26 cellular contexts compared by ENCODE assay signal in genomic region chr9:137843355-137843754, GRCh38. TPM values are rescaled to one million over a fixed set of nuclear protein-coding genes. Genes with fewer than 3 reads are reported as not detected.
DNase-seq lines count a peak whose midpoint lies in the region; ATAC-seq, FAIRE-seq and TF ChIP-seq lines count a peak whose summit lies in the region.
"Had no signal": no experiment of that assay in that cellular context is flagged by ENCODE, and none has a peak within 500 bp of the region (broad histone marks: within the 10 kb centered on the region; RNA-seq: fewer than 3 reads in every experiment).

No MANE protein-coding gene starts in this region.

- no peaks in the 10 kb centered on the region for H3K79me2 ChIP-seq in K562 (ENCODE audit: control insufficient read depth, insufficient read depth, low read length)

- TF ChIP-seq POLR2A in K562 (conservative IDR thresholded peaks at IDR 0.05) = no peak

- no peak for TF ChIP-seq RAD21 in K562 (CRISPR knock-in tag; conservative IDR thresholded peaks at IDR 0.05 in 1 of 2, IDR thresholded peaks at IDR 0.05 in 1 of 2)

- H3K27me3 ChIP-seq in K562 (ENCODE audit: control insufficient read depth in 2 of 2, insufficient read depth in 2 of 2, low read length in 2 of 2) = no peaks in the 10 kb centered on the region; a peak in 1 of 5 replicates
- H3K27me3 ChIP-seq: BE2C, BLaER1 had no signal

- CTCF ChIA-PET in K562 (lab: Yijun Ruan, JAX; ENCODE audit: low intra/inter-chr PET ratio) = no interaction called here

- no peaks in the 10 kb centered on the region for H3K36me3 ChIP-seq in K562 (ENCODE audit: control insufficient read depth, insufficient read depth, low read length)
- H3K36me3 ChIP-seq: BE2C, BLaER1 had no signal

- H2AFZ ChIP-seq in K562 (ENCODE audit: low read depth, low read length) = no peak overlapping the region

- no peak overlapping the region for H3K27ac ChIP-seq in K562 (ENCODE audit: extremely low read depth, low read depth, low read length)
- H3K27ac ChIP-seq: BLaER1 had no signal

- no peak overlapping the region for H3K4me3 Mint-ChIP-seq in nephron progenitor cell
- H3K4me3 Mint-ChIP-seq: CD14-positive monocyte; CD4-positive, alpha-beta memory T cell; CD4-positive, CD25-positive, alpha-beta regulatory T cell; CD8-positive, alpha-beta memory T cell had no signal

- BruUV-seq in K562 (replicated peaks; lab: Mats Ljungman, UMichigan) = no TSS peak

- intact Hi-C loops in K562 (cut with micrococcal nuclease) = no loop called here

- H3K4me1 ChIP-seq in K562 (replicated peaks in 1 of 2; ENCODE audit: control insufficient read depth in 2 of 2, insufficient read depth in 2 of 2, low read length in 2 of 2) = peaks cover 0 to under 1% of the 10 kb centered on the region in 2 experiments; a peak in 1 of 5 replicates
- H3K4me1 ChIP-seq: BE2C had no signal

- ATAC-seq in K562 (no peak), HG03045 (IDR thresholded peaks at IDR 0.05; ENCODE audit: unreplicated experiment) (no peak), GM21360 (IDR thresholded peaks at IDR 0.05; ENCODE audit: unreplicated experiment) (no peak)
- ATAC-seq: GM12878 had no signal

- POLR2A ChIA-PET in K562 (lab: Yijun Ruan, JAX) = interaction anchor here (0.7 kb wide), 1 partner anchor 38 kb away, joined by 3 read pairs; no protein-coding TSS in a partner anchor

- no peak overlapping the region for H3K4me3 ChIP-seq in K562
- H3K4me3 ChIP-seq: BLaER1, GM12878 had no signal

- in situ Hi-C loops in K562 (cut with MboI) = no loop called here

- no peaks in the 10 kb centered on the region for H3K27me3 Mint-ChIP-seq in nephron progenitor cell (ENCODE audit: low read depth, poor library complexity)
- H3K27me3 Mint-ChIP-seq: CD4-positive, alpha-beta memory T cell; CD4-positive, CD25-positive, alpha-beta regulatory T cell; CD8-positive, alpha-beta memory T cell had no signal

- DNase-seq in K562 (ENCODE audit: extremely low read depth in 1 of 4, low spot score in 3 of 4) (no peak), nephron progenitor cell (no peak), UCSD-AML1 (lab: John Stamatoyannopoulos, UW; ENCODE audit: unreplicated experiment) (no peak)
- DNase-seq: 8988T; ACHN; BE2C; C1 segment of cervical spinal cord; CD4-positive, alpha-beta memory T cell; CD4-positive, CD25-positive, alpha-beta regulatory T cell; CD8-positive, alpha-beta memory T cell; COR-L47; DMS 273 treated with DMSO at 0.1 percent for 48 hours; DMS153; DMS53; DMS79; DND-41; EL; GDM1 had no signal

- no peaks in the 10 kb centered on the region for H3K9me3 ChIP-seq in K562 (replicated peaks; ENCODE audit: control insufficient read depth, insufficient read depth, low read depth, low read length)
- H3K9me3 ChIP-seq: BE2C, BLaER1 had no signal

- no peak overlapping the region for H3K9ac ChIP-seq in K562 (ENCODE audit: insufficient read depth in 1 of 2, low read depth in 2 of 2, low read length in 2 of 2)
- H3K9ac ChIP-seq: BLaER1 had no signal

- TF ChIP-seq CTCF in K562 (IDR thresholded peaks at IDR 0.05 in 2 of 3, conservative IDR thresholded peaks at IDR 0.05 in 1 of 3; ENCODE audit: insufficient read depth in 2 of 3, low read depth in 1 of 3, low read length in 3 of 3) (no peak), nephron progenitor cell (IDR thresholded peaks at IDR 0.05) (no peak)

- TF ChIP-seq EP300 in K562 (IDR thresholded peaks at IDR 0.05; ENCODE audit: low read length) = no peak

- WGBS in K562 (ENCODE audit: insufficient coverage, low coverage, missing lambda C conversion rate) = 13% methylated on average over 9 of the region's 9 CpGs

- peak overlapping the region; percentile 83 for H3K27ac Mint-ChIP-seq in nephron progenitor cell
- H3K27ac Mint-ChIP-seq: CD4-positive, alpha-beta memory T cell had no signal

- no peaks in the 10 kb centered on the region for H3K9me1 ChIP-seq in K562 (ENCODE audit: control insufficient read depth, insufficient read depth, low read length)

- H3K36me3 Mint-ChIP-seq in nephron progenitor cell (ENCODE audit: low read depth) = peaks cover 33% of the 10 kb centered on the region
- H3K36me3 Mint-ChIP-seq: CD14-positive monocyte had no signal

- FAIRE-seq in K562 (lab: Jason Lieb, UNC) = no peak
- FAIRE-seq: A204.1, GM12878, GM12892, GM19239 had no signal

- peaks cover 14% of the 10 kb centered on the region for H3K4me1 Mint-ChIP-seq in nephron progenitor cell
- H3K4me1 Mint-ChIP-seq: CD14-positive monocyte; CD4-positive, alpha-beta memory T cell; CD8-positive, alpha-beta memory T cell had no signal

- H4K20me1 ChIP-seq in K562 (replicated peaks; ENCODE audit: control insufficient read depth, insufficient read depth, low read length) = no peaks in the 10 kb centered on the region

- no peak overlapping the region for H3K4me2 ChIP-seq in K562 (ENCODE audit: insufficient read depth, low read length)
- H3K4me2 ChIP-seq: BLaER1 had no signal

- H3K9me3 Mint-ChIP-seq in nephron progenitor cell = peaks cover 28% of the 10 kb centered on the region

TF ChIP-seq in K562, 482 proteins besides CTCF, POLR2A, EP300 and RAD21:
- TF ChIP-seq CBX1 (IDR thresholded peaks at IDR 0.05; ENCODE audit: low read depth) (no peak), IRF2 (CRISPR knock-in tag; IDR thresholded peaks at IDR 0.05) (no peak), ZNF146 (CRISPR knock-in tag; IDR thresholded peaks at IDR 0.05; ENCODE audit: unreplicated experiment) (peak; percentile 83), BCOR (IDR thresholded peaks at IDR 0.05) (0 out of 2 replicates have a peak, but pooled peaks have one; percentile 16), POU5F1 (IDR thresholded peaks at IDR 0.05; ENCODE audit: borderline replicate concordance, low read depth, low read length, partially characterized antibody) (no peak)

RNA-seq across cellular contexts. Expression of gene CACNA1B, which starts 34.2 kb away (rescaled TPM):
- 0.19 and 0.35 TPM in 2 replicates for total RNA-seq in K562 (2011; cell fraction: chromatin; rRNA removed; ENCODE audit: low replicate concordance)
- 0.13 and 0.17 TPM in 2 replicates for total RNA-seq in K562 (2011; cell fraction: nucleolus; rRNA removed)
- total RNA-seq in K562 (2011; cell fraction: nucleoplasm; rRNA removed) = 0.22 TPM in 1 of 2 replicates, not detected in the other
- total RNA-seq in K562 (2014; rRNA removed) (0.04 TPM in 1 of 2 replicates, not detected in the other), K562 (2014; rRNA removed; fragmentation: Illumina TruSeq; extraction: Trizol) (not detected in 2 replicates), K562 (2015; rRNA removed; fragmentation: Illumina TruSeq; extraction: Trizol) (not detected in 2 replicates), K562 (2021) (0.02 and 0.04 TPM in 2 replicates)
- polyA plus RNA-seq in K562 (2011; rRNA removed) (0.04 TPM in 1 of 2 replicates, not detected in the other), K562 (2014; fragmentation: Illumina TruSeq; extraction: Trizol) (0.03 TPM in 1 of 2 replicates, not detected in the other), K562 (2014; fragmentation: Nextera tagmentation; extraction: Ambion mirVana) (not detected), K562 (2014; rRNA removed) (0.01 TPM in 1 of 2 replicates, not detected in the other)
- 0.01 TPM in 2 replicates for polyA plus RNA-seq in K562 (2011; cell fraction: cytosol; rRNA removed)
- 0.04 and 0.14 TPM in 2 replicates for polyA plus RNA-seq in K562 (2011; cell fraction: nucleus; rRNA removed)
- polyA plus RNA-seq in K562 (2012) = 0.01 and 0.10 TPM in 2 replicates
- 0.03 TPM in 1 of 2 replicates, not detected in the other for polyA minus RNA-seq in K562 (2011; rRNA and poly(A)+ RNA removed)
- polyA minus RNA-seq in K562 (2011; cell fraction: cytosol; rRNA and poly(A)+ RNA removed) = not detected in 2 replicates
- under 0.01 and 0.11 TPM in 2 replicates for polyA minus RNA-seq in K562 (2011; cell fraction: nucleus; rRNA and poly(A)+ RNA removed)
- total RNA-seq: CD4-positive, alpha-beta memory T cell; CD4-positive, CD25-positive, alpha-beta regulatory T cell; CD8-positive, alpha-beta memory T cell had no signal
- polyA plus RNA-seq: CD14-positive monocyte; CD4-positive, alpha-beta memory T cell; CD4-positive, CD25-positive, alpha-beta regulatory T cell; CD8-positive, alpha-beta memory T cell had no signal
